ENCODE assay signal across 14 cellular contexts in the genomic region with DNA sequence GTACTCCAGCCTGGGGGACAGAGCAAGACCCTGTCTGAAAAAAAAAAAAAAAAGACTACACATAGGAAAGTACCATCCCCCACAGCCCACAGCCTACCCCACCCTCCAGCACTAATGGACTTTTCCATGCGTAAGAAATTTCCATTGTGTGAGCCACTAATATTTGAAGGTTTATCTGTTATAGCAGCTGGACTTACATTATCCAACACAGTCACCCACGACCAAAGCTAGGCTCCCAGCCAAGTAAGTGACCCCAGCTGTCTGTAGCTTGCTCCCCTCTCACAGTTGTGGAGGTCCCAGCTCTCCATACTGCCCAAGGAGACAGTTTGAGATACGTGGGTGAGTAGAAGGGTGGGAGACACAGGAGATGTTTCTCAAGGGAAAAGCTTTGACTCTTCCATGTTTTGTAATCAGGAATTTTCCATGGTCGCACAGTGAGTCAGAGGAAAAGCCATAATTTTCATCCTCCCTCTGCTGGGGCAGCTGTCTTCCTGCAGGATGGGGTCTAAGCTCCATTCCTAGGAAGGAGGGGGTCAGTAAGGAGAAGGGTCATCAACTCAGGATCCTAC. TPM values are rescaled to one million over a fixed set of nuclear protein-coding genes. Genes with fewer than 3 reads are reported as not detected.
DNase-seq lines count a peak whose midpoint lies in the region; ATAC-seq and TF ChIP-seq lines count a peak whose summit lies in the region.
"Had no signal": no experiment of that assay in that cellular context is flagged by ENCODE, and none has a peak within 500 bp of the region (broad histone marks: within the 10 kb centered on the region; RNA-seq: fewer than 3 reads in every experiment).

No MANE protein-coding gene starts in this region.

- no peaks in the 10 kb centered on the region for H3K36me3 ChIP-seq in ACC112 (ENCODE audit: insufficient read depth, low read length)
- no peaks in the 10 kb centered on the region for H3K36me3 ChIP-seq in KMS-11 (ENCODE audit: insufficient read depth)
- no peaks in the 10 kb centered on the region for H3K36me3 ChIP-seq in CD8-positive, alpha-beta memory T cell (ENCODE audit: insufficient read depth, low read length)
- H3K36me3 ChIP-seq: neural progenitor cell had no signal

- no peaks in the 10 kb centered on the region for H3K9me3 Mint-ChIP-seq in CD8-positive, alpha-beta memory T cell
- H3K9me3 Mint-ChIP-seq: activated CD8-positive, alpha-beta T cell treated with anti-CD3 and anti-CD28 coated beads for 36 hours; activated naive CD4-positive, alpha-beta T cell treated with anti-CD3 and anti-CD28 coated beads, Interleukin-2, amount 50 U/mL, for 72 hours; stimulated activated memory B cell treated with anti-CD40 and anti-IgM and Interleukin-4, amounts not matched to agents 10 μg/mL and 1 μg/mL and 100 μg/mL, for 72 hours had no signal

- H3K4me3 ChIP-seq in ACC112 (ENCODE audit: low read depth, low read length) (peak overlapping the region; percentile 52; the same call in 1 of the 2 replicates), KMS-11 (IDR thresholded peaks at IDR 0.05; ENCODE audit: insufficient read depth, low read depth, low read length) (no peak overlapping the region), choroid plexus epithelial cell (ENCODE audit: low read depth, low read length) (no peak overlapping the region)
- H3K4me3 ChIP-seq in CD8-positive, alpha-beta memory T cell (ENCODE audit: low read length), result no peak overlapping the region
- H3K4me3 ChIP-seq: neural progenitor cell had no signal

- H3K79me2 ChIP-seq in ACC112 (ENCODE audit: control insufficient read depth, insufficient read depth, low read length, unreplicated experiment) (no peaks in the 10 kb centered on the region), KMS-11 (ENCODE audit: insufficient read depth, low read depth) (no peaks in the 10 kb centered on the region)

- H4K20me1 ChIP-seq in KMS-11 (ENCODE audit: insufficient read depth), result no peaks in the 10 kb centered on the region

- ATAC-seq in HG02642 (IDR thresholded peaks at IDR 0.05; ENCODE audit: poor library complexity, unreplicated experiment), result no peak
- ATAC-seq: activated naive CD4-positive, alpha-beta T cell treated with anti-CD3 and anti-CD28 coated beads, Interleukin-2, amount 50 U/mL, for 72 hours; stimulated activated memory B cell treated with anti-CD40 and anti-IgM and Interleukin-4, amounts not matched to agents 10 μg/mL and 1 μg/mL and 100 μg/mL, for 72 hours had no signal

- H2AFZ ChIP-seq in ACC112 (ENCODE audit: low read length, unreplicated experiment), result peak overlapping the region; percentile 65
- H2AFZ ChIP-seq in KMS-11 (ENCODE audit: low read depth), result peak overlapping the region; percentile 77

- peak overlapping the region; percentile 65; the same call in 1 of the 2 replicates for H3K4me2 ChIP-seq in KMS-11
- H3K4me2 ChIP-seq: neural progenitor cell had no signal

- H3K4me1 ChIP-seq in ACC112 (ENCODE audit: control insufficient read depth, insufficient read depth, low read length, unreplicated experiment) (peaks cover 41% of the 10 kb centered on the region), KMS-11 (ENCODE audit: low read depth, poor library complexity, severe bottlenecking) (peaks cover 88% of the 10 kb centered on the region)
- peaks cover 3% of the 10 kb centered on the region for H3K4me1 ChIP-seq in CD8-positive, alpha-beta memory T cell (ENCODE audit: insufficient read depth, low read length)
- H3K4me1 ChIP-seq: neural progenitor cell had no signal

- peaks cover 0 to 2% of the 10 kb centered on the region in 2 donors for H3K27me3 Mint-ChIP-seq in CD8-positive, alpha-beta memory T cell
- H3K27me3 Mint-ChIP-seq: activated CD8-positive, alpha-beta T cell treated with anti-CD3 and anti-CD28 coated beads for 36 hours; stimulated activated memory B cell treated with anti-CD40 and anti-IgM and Interleukin-4, amounts not matched to agents 10 μg/mL and 1 μg/mL and 100 μg/mL, for 72 hours had no signal

- no peak overlapping the region for H3K4me3 Mint-ChIP-seq in CD8-positive, alpha-beta memory T cell
- H3K4me3 Mint-ChIP-seq: activated CD8-positive, alpha-beta T cell treated with anti-CD3 and anti-CD28 coated beads for 36 hours; neural progenitor cell had no signal

- H3K27ac Mint-ChIP-seq in CD8-positive, alpha-beta memory T cell, result no peak overlapping the region
- H3K27ac Mint-ChIP-seq: activated naive CD4-positive, alpha-beta T cell treated with anti-CD3 and anti-CD28 coated beads, Interleukin-2, amount 50 U/mL, for 72 hours; neural progenitor cell had no signal

- TF ChIP-seq CTCF in KMS-11 (conservative IDR thresholded peaks at IDR 0.05; ENCODE audit: low read depth, low read length), result no peak
- peak; percentile 46 for TF ChIP-seq CTCF in choroid plexus epithelial cell (conservative IDR thresholded peaks at IDR 0.05; ENCODE audit: low read depth, low read length)

- H3K27me3 ChIP-seq in ACC112 (ENCODE audit: insufficient read depth, low read length), result no peaks in the 10 kb centered on the region
- no peaks in the 10 kb centered on the region for H3K27me3 ChIP-seq in KMS-11 (ENCODE audit: insufficient read depth, low read depth)
- no peaks in the 10 kb centered on the region for H3K27me3 ChIP-seq in CD8-positive, alpha-beta memory T cell (ENCODE audit: insufficient read depth, low read length, poor library complexity, severe bottlenecking)
- H3K27me3 ChIP-seq: neural progenitor cell had no signal

- H3K4me1 Mint-ChIP-seq in CD8-positive, alpha-beta memory T cell, result peaks cover 7 to 18% (median 14%) of the 10 kb centered on the region in 3 donors

- POLR2A ChIA-PET in CD8-positive, alpha-beta memory T cell (lab: Charles Lee), result interaction anchor here (0.7 kb wide), 1 partner anchor 70 kb away, joined by 3 read pairs; no protein-coding TSS in a partner anchor

- H3K9ac ChIP-seq in KMS-11, result peak overlapping the region; percentile 58; the same call in 1 of the 2 replicates
- H3K9ac ChIP-seq: neural progenitor cell had no signal

- CTCF ChIA-PET in CD8-positive, alpha-beta memory T cell (lab: Charles Lee), result interaction anchor here (0.8 to 1.7 kb wide), 4 partner anchors 10 to 324 kb away, joined by 3 to 7 read pairs (median 3); no protein-coding TSS in a partner anchor

- peak overlapping the region; percentile 95 for H3K27ac ChIP-seq in ACC112 (ENCODE audit: low read depth, low read length)
- H3K27ac ChIP-seq in KMS-11, result peak overlapping the region; percentile 84
- no peak overlapping the region for H3K27ac ChIP-seq in CD8-positive, alpha-beta memory T cell (ENCODE audit: low read depth, low read length)
- no peak overlapping the region for H3K27ac ChIP-seq in caudate nucleus (ENCODE audit: low read depth, low read length)
- H3K27ac ChIP-seq: neural progenitor cell had no signal

- peak; percentile 39 for DNase-seq in choroid plexus epithelial cell (ENCODE audit: low read depth)
- DNase-seq in lung microvascular endothelial cell (ENCODE audit: low read depth in 2 of 2), result peak; percentile 82 to 93
- DNase-seq in DMS79 (lab: John Stamatoyannopoulos, UW), result no peak
- DNase-seq in CD8-positive, alpha-beta memory T cell, result no peak
- DNase-seq in caudate nucleus (lab: John Stamatoyannopoulos, UW), result no peak
- DNase-seq: activated CD8-positive, alpha-beta T cell treated with anti-CD3 and anti-CD28 coated beads for 36 hours; C1 segment of cervical spinal cord; NCI-H774 had no signal

- no peaks in the 10 kb centered on the region for H3K9me3 ChIP-seq in CD8-positive, alpha-beta memory T cell (ENCODE audit: low read length)

- H3K36me3 Mint-ChIP-seq in CD8-positive, alpha-beta memory T cell, result no peaks in the 10 kb centered on the region
- H3K36me3 Mint-ChIP-seq: activated naive CD4-positive, alpha-beta T cell treated with anti-CD3 and anti-CD28 coated beads, Interleukin-2, amount 50 U/mL, for 72 hours; neural progenitor cell; stimulated activated memory B cell treated with anti-CD40 and anti-IgM and Interleukin-4, amounts not matched to agents 10 μg/mL and 1 μg/mL and 100 μg/mL, for 72 hours had no signal

RNA-seq across cellular contexts. Expression of gene CAV1, which starts 57.4 kb away (rescaled TPM):
- total RNA-seq in lung microvascular endothelial cell, result 585 and 1,079 TPM in 2 replicates
- total RNA-seq in CD8-positive, alpha-beta memory T cell, result 1 to 10 TPM; 2.3 to 2.5 TPM
- not detected for polyA plus RNA-seq in CD8-positive, alpha-beta memory T cell
- total RNA-seq: activated naive CD4-positive, alpha-beta T cell treated with anti-CD3 and anti-CD28 coated beads, Interleukin-2, amount 50 U/mL, for 72 hours had no signal

Comparison
In these comparisons a context has a peak if more than half of its experiments do, and no peak if none do; other contexts are left out.
1. H3K27ac ChIP-seq: peak in ACC112 (single experiment) and KMS-11 (single experiment); none in CD8-positive, alpha-beta memory T cell (single experiment) and caudate nucleus (single experiment).
2. DNase-seq: peak in choroid plexus epithelial cell (single experiment) and lung microvascular endothelial cell (2 of 2); none in DMS79 (single experiment), CD8-positive, alpha-beta memory T cell (0 of 5) and caudate nucleus (0 of 61).
3. RNA of gene CAV1, which starts 57.4 kb away (total RNA-seq): 585 to 1,079 TPM in lung microvascular endothelial cell; 2.3 to 2.5 TPM in CD8-positive, alpha-beta memory T cell; every median in the first group is over 100 times any median in the second.